ENCODE assay signal across 26 cellular contexts in the genomic region with DNA sequence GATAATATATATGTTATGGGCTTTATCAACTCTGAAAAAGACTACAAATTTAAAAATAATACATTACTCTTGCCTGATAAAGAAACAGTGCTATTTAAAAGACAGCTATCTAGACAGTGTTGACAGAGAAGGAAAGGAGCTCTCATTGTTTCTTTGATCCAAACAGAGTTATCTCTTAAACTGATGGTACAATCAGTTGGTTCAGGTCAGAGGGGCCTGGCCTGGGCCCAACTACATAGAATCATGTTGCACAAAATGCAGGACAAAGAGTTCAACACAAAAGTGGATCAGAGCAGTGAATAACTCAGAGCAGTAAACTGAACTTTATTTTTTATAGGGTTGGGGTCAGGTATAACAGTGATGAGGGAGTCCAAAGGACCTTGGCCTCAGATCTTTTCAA.
"Had no signal": no experiment of that assay in that cellular context is flagged by ENCODE, and none has a peak within 500 bp of the region (broad histone marks: within the 10 kb centered on the region; RNA-seq: fewer than 3 reads in every experiment).

No MANE protein-coding gene starts in this region.

- H3K36me3 ChIP-seq: colonic mucosa, esophagus squamous epithelium, gastrocnemius medialis, heart right ventricle, left lung had no signal

- H3K4me1 ChIP-seq: colonic mucosa, esophagus squamous epithelium, gastrocnemius medialis, heart right ventricle, left lung had no signal

- DNase-seq: colonic mucosa; cortex of kidney; dorsolateral prefrontal cortex; effector CD4-positive, alpha-beta T cell; effector memory CD4-positive, alpha-beta T cell; erythroblast; esophagus squamous epithelium; foreskin fibroblast; foreskin melanocyte; gastrocnemius medialis; glutamatergic neuron; head of caudate nucleus; heart right ventricle; hippocampal formation; left cardiac atrium; left lung; left ventricle myocardium superior; mammary epithelial cell; mesendoderm; mucosa of descending colon; naive B cell had no signal

- H3K27ac Mint-ChIP-seq: dendritic cell treated with granulocyte-macrophage colony-stimulating factor and Interleukin-4, amounts not matched to agents 40 ng/mL and 50 ng/mL, for 4 days; memory B cell had no signal

- H3K36me3 Mint-ChIP-seq: memory B cell, naive B cell had no signal

- H3K4me3 ChIP-seq: colonic mucosa, dorsolateral prefrontal cortex, esophagus squamous epithelium, gastrocnemius medialis, heart right ventricle, left lung, lung, mucosa of descending colon had no signal

- H3K9me3 ChIP-seq: colonic mucosa, esophagus squamous epithelium, gastrocnemius medialis, heart right ventricle, left lung, mucosa of descending colon had no signal

- H3K9me3 Mint-ChIP-seq: dendritic cell treated with granulocyte-macrophage colony-stimulating factor and Interleukin-4, amounts not matched to agents 40 ng/mL and 50 ng/mL, for 4 days; memory B cell; naive B cell had no signal

- H3K27me3 ChIP-seq: colonic mucosa, dorsolateral prefrontal cortex, esophagus squamous epithelium, gastrocnemius medialis, heart right ventricle, left lung had no signal

- H3K27me3 Mint-ChIP-seq: dendritic cell treated with granulocyte-macrophage colony-stimulating factor and Interleukin-4, amounts not matched to agents 40 ng/mL and 50 ng/mL, for 4 days; memory B cell; naive B cell had no signal

- H3K27ac ChIP-seq: colonic mucosa, dorsolateral prefrontal cortex, epithelial cell of prostate, esophagus squamous epithelium, gastrocnemius medialis, heart right ventricle, left lung had no signal

- ATAC-seq: esophagus mucosa, gastrocnemius medialis, heart right ventricle, left cardiac atrium, left lung, left ventricle myocardium superior, mucosa of descending colon had no signal

- H3K4me3 Mint-ChIP-seq: dendritic cell treated with granulocyte-macrophage colony-stimulating factor and Interleukin-4, amounts not matched to agents 40 ng/mL and 50 ng/mL, for 4 days; memory B cell; naive B cell had no signal

- H3K4me1 Mint-ChIP-seq: memory B cell had no signal
